8 cellular contexts compared by ENCODE assay signal in the genomic region with DNA sequence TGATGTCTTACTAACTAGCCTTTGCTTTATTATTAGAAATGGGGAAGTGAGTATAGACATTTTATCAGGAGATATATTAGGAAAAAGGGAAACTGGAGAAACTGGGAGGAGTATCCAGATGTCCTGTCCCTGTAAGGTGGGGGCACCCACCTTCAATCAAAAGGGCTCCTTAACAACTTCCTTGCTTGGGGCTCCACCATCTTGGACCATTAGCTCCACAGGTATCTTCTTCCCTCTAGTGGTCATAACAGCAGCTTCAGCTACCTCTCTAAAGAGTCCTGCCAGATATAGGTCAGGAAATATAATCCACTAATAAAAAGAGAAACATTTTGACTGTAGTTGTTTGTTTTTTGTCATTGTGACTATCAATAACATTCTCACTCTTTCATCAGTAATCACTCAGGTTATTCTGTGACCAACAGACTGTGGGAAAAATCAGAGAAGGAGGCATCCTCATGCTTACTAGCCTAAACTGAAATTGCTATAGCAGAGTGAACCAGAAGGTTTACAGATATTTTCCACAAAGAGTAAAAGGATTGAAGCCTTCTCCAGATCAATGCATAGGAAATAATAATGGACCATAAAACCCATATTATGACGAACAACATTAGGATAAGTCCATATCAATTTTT.
DNase-seq lines count a peak whose midpoint lies in the region; ATAC-seq and TF ChIP-seq lines count a peak whose summit lies in the region.

No MANE protein-coding gene starts in this region.

- intact Hi-C loops in posterior cingulate gyrus (cut with DNase I): no loop called here

- in situ Hi-C loops in ACHN (cut with HindIII; ENCODE audit: low pct_ligation_motif_present, low pct_unique_long_range_greater_than_20kb, low sequenced_read_pairs): no loop called here

- H3K4me3 ChIP-seq in fibroblast of mammary gland (ENCODE audit: control insufficient read depth, low read depth, low read length): no peak overlapping the region

- peak; percentile 88 for TF ChIP-seq CTCF in fibroblast of mammary gland (conservative IDR thresholded peaks at IDR 0.05; ENCODE audit: control insufficient read depth, insufficient read depth, low read depth, low read length)

- ATAC-seq in GM18519 (IDR thresholded peaks at IDR 0.05; ENCODE audit: low FRiP score, unreplicated experiment) (peak; percentile 93), HG02884 (IDR thresholded peaks at IDR 0.05; ENCODE audit: unreplicated experiment) (peak; percentile 98)

- peak; percentile 59 for DNase-seq in ACHN
- DNase-seq in NCI-H69 (lab: John Stamatoyannopoulos, UW): peak; percentile 37
- peak; percentile 69 for DNase-seq in fibroblast of mammary gland (ENCODE audit: low read depth)
- no peak for DNase-seq in DMS79 treated with DMSO at 0.1 percent for 48 hours (lab: John Stamatoyannopoulos, UW)
- DNase-seq in posterior cingulate gyrus: no peak
- no peak for DNase-seq in stimulated activated CD4-positive, alpha-beta T cell treated with anti-CD3 and anti-CD28 coated beads, Interleukin-15, amount 100 ng/mL, for 24 hours

Comparison
In these comparisons a context has a peak if more than half of its experiments do, and no peak if none do; other contexts are left out.
1. DNase-seq: peak in ACHN (single experiment), NCI-H69 (single experiment) and fibroblast of mammary gland (single experiment); none in DMS79 treated with DMSO at 0.1 percent for 48 hours (single experiment), posterior cingulate gyrus (0 of 10) and stimulated activated CD4-positive, alpha-beta T cell treated with anti-CD3 and anti-CD28 coated beads, Interleukin-15, amount 100 ng/mL, for 24 hours (single experiment).